ENCODE assay signal across 30 cellular contexts in genomic region chr16:512802-513201, GRCh38. TPM values are rescaled to one million over a fixed set of nuclear protein-coding genes. Genes with fewer than 3 reads are reported as not detected.
"Had no signal": no experiment of that assay in that cellular context is flagged by ENCODE, and none has a peak within 500 bp of the region (broad histone marks: within the 10 kb centered on the region; RNA-seq: fewer than 3 reads in every experiment).

No MANE protein-coding gene starts in this region.

- H3K9me3 ChIP-seq: MG63, SJCRH30, SK-N-SH had no signal

- DNase-seq: activated CD4-positive, alpha-beta T cell treated with anti-CD3 and anti-CD28 coated beads for 4 hours; activated CD4-positive, alpha-beta T cell treated with anti-CD3 and anti-CD28 coated beads, Interleukin-2, amount 50 U/mL, for 48 hours; activated CD8-positive, alpha-beta memory T cell treated with anti-CD3 and anti-CD28 coated beads, Interleukin-2, amount 10 ng/mL, durations not matched to agents 7 days and 5 days; activated effector memory CD4-positive, alpha-beta T cell treated with anti-CD3 and anti-CD28 coated beads, Interleukin-2, amount 50 U/mL, for 16 hours; activated naive CD4-positive, alpha-beta T cell treated with Interleukin-2 at 50 U/mL for 16 hours; activated T-cell treated with anti-CD3 and anti-CD28 coated beads, Interleukin-2, amount 50 U/mL, for 24 hours; amygdala; brain microvascular endothelial cell; cerebellar nuclear complex; MG63; MV-4-11; NCI-H1092 treated with DMSO at 0.1 percent for 48 hours; NCI-H1436; NCI-H1694 treated with DMSO at 0.1 percent for 48 hours; NCI-H2029 treated with DMSO at 0.1 percent for 48 hours; NCI-H345; NCI-H510A; NCI-H526 treated with DMSO at 0.1 percent for 48 hours; NCI-H82; Right ventricle myocardium superior; SJCRH30; SK-N-SH; T-helper 1 cell; WERI-Rb-1 had no signal

- H3K9me3 Mint-ChIP-seq: activated T-cell treated with anti-CD3 and anti-CD28 coated beads, Interleukin-2, amount 50 U/mL, for 24 hours; activated T-helper 1 cell treated with anti-CD3 and anti-CD28 coated beads, Interleukin-12 subunit alpha, Interleukin-12 subunit beta, Interleukin-2, Interleukin-4 antibody, amounts not matched to agents 30 ng/mL and 10 ng/mL and 1 ng/mL, durations not matched to agents 14 hours and 24 hours and 36 hours had no signal

- H3K27me3 Mint-ChIP-seq: activated CD8-positive, alpha-beta memory T cell treated with anti-CD3 and anti-CD28 coated beads, Interleukin-2, amount 10 ng/mL, durations not matched to agents 7 days and 5 days; activated naive CD8-positive, alpha-beta T cell; activated T-cell treated with anti-CD3 and anti-CD28 coated beads, Interleukin-2, amount 50 U/mL, for 24 hours had no signal

- H3K36me3 Mint-ChIP-seq: activated CD8-positive, alpha-beta memory T cell treated with anti-CD3 and anti-CD28 coated beads, Interleukin-2, amount 10 ng/mL, durations not matched to agents 7 days and 5 days; activated naive CD8-positive, alpha-beta T cell had no signal

- H3K27ac Mint-ChIP-seq: activated CD8-positive, alpha-beta memory T cell treated with anti-CD3 and anti-CD28 coated beads, Interleukin-2, amount 10 ng/mL, durations not matched to agents 7 days and 5 days; activated naive CD8-positive, alpha-beta T cell; activated T-cell treated with anti-CD3 and anti-CD28 coated beads, Interleukin-2, amount 50 U/mL, for 24 hours; activated T-helper 1 cell treated with anti-CD3 and anti-CD28 coated beads, Interleukin-12 subunit alpha, Interleukin-12 subunit beta, Interleukin-2, Interleukin-4 antibody, amounts not matched to agents 30 ng/mL and 10 ng/mL and 1 ng/mL, durations not matched to agents 14 hours and 24 hours and 36 hours had no signal

- H3K4me3 Mint-ChIP-seq: activated CD8-positive, alpha-beta memory T cell treated with anti-CD3 and anti-CD28 coated beads, Interleukin-2, amount 10 ng/mL, durations not matched to agents 7 days and 5 days; activated naive CD8-positive, alpha-beta T cell; activated T-cell treated with anti-CD3 and anti-CD28 coated beads, Interleukin-2, amount 50 U/mL, for 24 hours; activated T-helper 1 cell treated with anti-CD3 and anti-CD28 coated beads, Interleukin-12 subunit alpha, Interleukin-12 subunit beta, Interleukin-2, Interleukin-4 antibody, amounts not matched to agents 30 ng/mL and 10 ng/mL and 1 ng/mL, durations not matched to agents 14 hours and 24 hours and 36 hours had no signal

- H3K4me3 ChIP-seq: cardiac muscle cell, MG63, SJCRH30 had no signal

- H3K27me3 ChIP-seq: brain microvascular endothelial cell, cardiac muscle cell, MG63, SJCRH30 had no signal

- H3K4me2 ChIP-seq: SK-N-SH had no signal

- H3K4me1 ChIP-seq: SJCRH30 had no signal

- H3K27ac ChIP-seq: brain microvascular endothelial cell, cardiac muscle cell, RWPE1, SJCRH30, WERI-Rb-1 had no signal

- H3K9ac ChIP-seq: SK-N-SH had no signal

RNA-seq across cellular contexts. Expression of gene PRR35, which starts 47.4 kb away (rescaled TPM):
- total RNA-seq: activated CD8-positive, alpha-beta memory T cell treated with anti-CD3 and anti-CD28 coated beads, Interleukin-2, amount 10 ng/mL, durations not matched to agents 7 days and 5 days; activated T-helper 1 cell treated with anti-CD3 and anti-CD28 coated beads, Interleukin-12 subunit alpha, Interleukin-12 subunit beta, Interleukin-2, Interleukin-4 antibody, amounts not matched to agents 30 ng/mL and 10 ng/mL and 1 ng/mL, durations not matched to agents 14 hours and 24 hours and 36 hours; OCI-LY7; Right ventricle myocardium superior; SJCRH30; T-helper 2 cell treated with Interferon-gamma antibody and Interleukin-4, amounts not matched to agents 100 ng/mL and 5 ng/mL, for 36 hours had no signal
